In the genomic region with DNA sequence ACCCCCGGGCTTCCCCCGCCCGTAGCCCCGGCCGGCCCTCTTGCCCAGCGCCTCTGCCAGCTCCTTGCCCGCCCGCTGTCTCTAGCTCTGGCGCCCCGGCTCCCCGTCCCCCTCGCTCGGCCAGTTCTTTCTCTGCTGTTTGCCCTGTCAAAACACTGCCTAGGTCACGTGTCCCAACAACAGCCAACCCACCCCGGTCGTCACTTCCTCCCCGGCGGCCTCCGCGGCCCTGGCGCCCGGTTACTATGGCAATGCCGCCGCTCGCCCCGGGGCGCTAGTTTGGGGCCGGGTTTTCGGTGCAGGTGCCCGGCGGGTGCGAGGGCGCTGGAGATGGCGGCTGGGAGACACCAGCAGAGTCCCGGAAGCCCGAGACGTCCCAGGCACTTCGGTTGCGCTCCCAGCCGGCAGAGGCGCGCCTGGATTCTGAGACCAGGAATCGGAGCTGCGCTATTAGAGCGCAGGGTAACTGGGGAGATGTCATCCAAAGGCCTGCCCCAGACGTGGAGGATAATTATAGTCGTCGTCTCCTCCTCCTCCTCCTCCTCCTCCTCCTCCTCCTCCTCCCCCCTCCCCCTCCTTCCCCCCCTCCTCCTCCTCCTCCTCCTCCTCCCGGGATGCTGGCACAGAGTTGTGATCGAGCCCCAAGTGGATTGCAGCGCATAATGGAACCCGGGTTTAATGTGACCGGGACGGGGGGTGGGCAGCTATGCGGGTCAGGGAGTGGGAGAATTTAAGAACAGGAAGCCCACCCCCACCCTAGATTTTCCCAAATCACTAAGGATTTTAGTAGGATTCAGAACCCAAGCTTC, we compare ENCODE assay signal across 1 cellular context.
TF ChIP-seq lines count a peak whose summit lies in the region.

ATOSA (minus strand) TSS at position 157 of the 809 bp plus-strand sequence. CDS start 1,367 bp downstream, outside the sequence.

TF ChIP-seq in HepG2, 621 proteins besides CTCF, POLR2A, EP300 and RAD21 (continued from another document and continues in another):
- TF ChIP-seq ZBTB43 (CRISPR knock-in tag; conservative IDR thresholded peaks at IDR 0.05) (no peak), SIX4 (CRISPR knock-in tag; IDR thresholded peaks at IDR 0.05) (no peak), ZNF44 (CRISPR knock-in tag; IDR thresholded peaks at IDR 0.05) (no peak), CCDC6 (CRISPR knock-in tag; IDR thresholded peaks at IDR 0.05) (no peak), JUN (CRISPR knock-in tag; IDR thresholded peaks at IDR 0.05) (no peak), ZNF605 (CRISPR knock-in tag; IDR thresholded peaks at IDR 0.05) (0 out of 2 replicates have a peak, but pooled peaks have one; percentile 5), ZNF430 (CRISPR knock-in tag; IDR thresholded peaks at IDR 0.05) (no peak), ZNF496 (CRISPR knock-in tag; IDR thresholded peaks at IDR 0.05; ENCODE audit: insufficient replicate concordance) (no peak), MIER3 (CRISPR knock-in tag; IDR thresholded peaks at IDR 0.05; ENCODE audit: borderline replicate concordance) (no peak), KDM2A (CRISPR knock-in tag; IDR thresholded peaks at IDR 0.05; ENCODE audit: borderline replicate concordance, low read depth) (peak; percentile 60), ARID2 (CRISPR knock-in tag; IDR thresholded peaks at IDR 0.05; ENCODE audit: borderline replicate concordance) (no peak), ZNF770 (CRISPR knock-in tag; IDR thresholded peaks at IDR 0.05) (0 out of 2 replicates have a peak, but pooled peaks have one; percentile 21), NFE2L2 (IDR thresholded peaks at IDR 0.05; ENCODE audit: low read length) (no peak), ZNF292 (CRISPR knock-in tag; IDR thresholded peaks at IDR 0.05; ENCODE audit: borderline replicate concordance, low read depth) (0 out of 2 replicates have a peak, but pooled peaks have one; percentile 3), CSRNP1 (CRISPR knock-in tag; IDR thresholded peaks at IDR 0.05) (no peak), ZNF724P (CRISPR knock-in tag; IDR thresholded peaks at IDR 0.05; ENCODE audit: borderline replicate concordance) (no peak; the same call in 1 of the 2 replicates), NR2F6 (IDR thresholded peaks at IDR 0.05) (no peak), NR2F6 (CRISPR knock-in tag; IDR thresholded peaks at IDR 0.05) (no peak), POLR2AphosphoS5 (IDR thresholded peaks at IDR 0.05; ENCODE audit: low read depth, low read length) (peak; percentile 53), KLF9 (CRISPR knock-in tag; IDR thresholded peaks at IDR 0.05; ENCODE audit: low read depth) (no peak), TOPORS (CRISPR knock-in tag; IDR thresholded peaks at IDR 0.05) (peak; percentile 34; the same call in 1 of the 2 replicates), GFI1 (CRISPR knock-in tag; IDR thresholded peaks at IDR 0.05; ENCODE audit: borderline replicate concordance) (0 out of 2 replicates have a peak, but pooled peaks have one; percentile 15), MBD4 (IDR thresholded peaks at IDR 0.05; ENCODE audit: borderline replicate concordance, low read length) (no peak), ZNF879 (CRISPR knock-in tag; IDR thresholded peaks at IDR 0.05) (no peak), IRX3 (CRISPR knock-in tag; IDR thresholded peaks at IDR 0.05; ENCODE audit: borderline replicate concordance, low read depth) (no peak), FOXP1 (IDR thresholded peaks at IDR 0.05) (no peak), FOXP1 (CRISPR knock-in tag; IDR thresholded peaks at IDR 0.05) (no peak), TGIF2 (CRISPR knock-in tag; IDR thresholded peaks at IDR 0.05) (peak; percentile 96), SKI (IDR thresholded peaks at IDR 0.05; ENCODE audit: partially characterized antibody) (no peak), ZNF616 (CRISPR knock-in tag; IDR thresholded peaks at IDR 0.05; ENCODE audit: low read depth) (no peak), DRAP1 (CRISPR knock-in tag; IDR thresholded peaks at IDR 0.05) (peak; percentile 68; the same call in 1 of the 2 replicates)
- TF ChIP-seq, protein P1, sequence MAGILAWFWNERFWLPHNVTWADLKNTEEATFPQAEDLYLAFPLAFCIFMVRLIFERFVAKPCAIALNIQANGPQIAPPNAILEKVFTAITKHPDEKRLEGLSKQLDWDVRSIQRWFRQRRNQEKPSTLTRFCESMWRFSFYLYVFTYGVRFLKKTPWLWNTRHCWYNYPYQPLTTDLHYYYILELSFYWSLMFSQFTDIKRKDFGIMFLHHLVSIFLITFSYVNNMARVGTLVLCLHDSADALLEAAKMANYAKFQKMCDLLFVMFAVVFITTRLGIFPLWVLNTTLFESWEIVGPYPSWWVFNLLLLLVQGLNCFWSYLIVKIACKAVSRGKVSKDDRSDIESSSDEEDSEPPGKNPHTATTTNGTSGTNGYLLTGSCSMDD (CRISPR knock-in tag; IDR thresholded peaks at IDR 0.05) = no peak
- TF ChIP-seq, protein P2, sequence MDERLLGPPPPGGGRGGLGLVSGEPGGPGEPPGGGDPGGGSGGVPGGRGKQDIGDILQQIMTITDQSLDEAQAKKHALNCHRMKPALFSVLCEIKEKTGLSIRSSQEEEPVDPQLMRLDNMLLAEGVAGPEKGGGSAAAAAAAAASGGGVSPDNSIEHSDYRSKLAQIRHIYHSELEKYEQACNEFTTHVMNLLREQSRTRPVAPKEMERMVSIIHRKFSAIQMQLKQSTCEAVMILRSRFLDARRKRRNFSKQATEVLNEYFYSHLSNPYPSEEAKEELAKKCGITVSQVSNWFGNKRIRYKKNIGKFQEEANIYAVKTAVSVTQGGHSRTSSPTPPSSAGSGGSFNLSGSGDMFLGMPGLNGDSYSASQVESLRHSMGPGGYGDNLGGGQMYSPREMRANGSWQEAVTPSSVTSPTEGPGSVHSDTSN (CRISPR knock-in tag; IDR thresholded peaks at IDR 0.05) = no peak
- TF ChIP-seq, protein P3, sequence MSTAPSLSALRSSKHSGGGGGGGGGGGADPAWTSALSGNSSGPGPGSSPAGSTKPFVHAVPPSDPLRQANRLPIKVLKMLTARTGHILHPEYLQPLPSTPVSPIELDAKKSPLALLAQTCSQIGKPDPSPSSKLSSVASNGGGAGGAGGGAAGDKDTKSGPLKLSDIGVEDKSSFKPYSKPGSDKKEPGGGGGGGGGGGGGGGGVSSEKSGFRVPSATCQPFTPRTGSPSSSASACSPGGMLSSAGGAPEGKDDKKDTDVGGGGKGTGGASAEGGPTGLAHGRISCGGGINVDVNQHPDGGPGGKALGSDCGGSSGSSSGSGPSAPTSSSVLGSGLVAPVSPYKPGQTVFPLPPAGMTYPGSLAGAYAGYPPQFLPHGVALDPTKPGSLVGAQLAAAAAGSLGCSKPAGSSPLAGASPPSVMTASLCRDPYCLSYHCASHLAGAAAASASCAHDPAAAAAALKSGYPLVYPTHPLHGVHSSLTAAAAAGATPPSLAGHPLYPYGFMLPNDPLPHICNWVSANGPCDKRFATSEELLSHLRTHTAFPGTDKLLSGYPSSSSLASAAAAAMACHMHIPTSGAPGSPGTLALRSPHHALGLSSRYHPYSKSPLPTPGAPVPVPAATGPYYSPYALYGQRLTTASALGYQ (CRISPR knock-in tag; IDR thresholded peaks at IDR 0.05) = no peak
- TF ChIP-seq, protein P4, sequence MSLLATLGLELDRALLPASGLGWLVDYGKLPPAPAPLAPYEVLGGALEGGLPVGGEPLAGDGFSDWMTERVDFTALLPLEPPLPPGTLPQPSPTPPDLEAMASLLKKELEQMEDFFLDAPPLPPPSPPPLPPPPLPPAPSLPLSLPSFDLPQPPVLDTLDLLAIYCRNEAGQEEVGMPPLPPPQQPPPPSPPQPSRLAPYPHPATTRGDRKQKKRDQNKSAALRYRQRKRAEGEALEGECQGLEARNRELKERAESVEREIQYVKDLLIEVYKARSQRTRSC (CRISPR knock-in tag; IDR thresholded peaks at IDR 0.05; ENCODE audit: low read depth) = no peak
- TF ChIP-seq, protein P5, sequence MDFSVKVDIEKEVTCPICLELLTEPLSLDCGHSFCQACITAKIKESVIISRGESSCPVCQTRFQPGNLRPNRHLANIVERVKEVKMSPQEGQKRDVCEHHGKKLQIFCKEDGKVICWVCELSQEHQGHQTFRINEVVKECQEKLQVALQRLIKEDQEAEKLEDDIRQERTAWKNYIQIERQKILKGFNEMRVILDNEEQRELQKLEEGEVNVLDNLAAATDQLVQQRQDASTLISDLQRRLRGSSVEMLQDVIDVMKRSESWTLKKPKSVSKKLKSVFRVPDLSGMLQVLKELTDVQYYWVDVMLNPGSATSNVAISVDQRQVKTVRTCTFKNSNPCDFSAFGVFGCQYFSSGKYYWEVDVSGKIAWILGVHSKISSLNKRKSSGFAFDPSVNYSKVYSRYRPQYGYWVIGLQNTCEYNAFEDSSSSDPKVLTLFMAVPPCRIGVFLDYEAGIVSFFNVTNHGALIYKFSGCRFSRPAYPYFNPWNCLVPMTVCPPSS (IDR thresholded peaks at IDR 0.05) = no peak
- TF ChIP-seq, protein P6, sequence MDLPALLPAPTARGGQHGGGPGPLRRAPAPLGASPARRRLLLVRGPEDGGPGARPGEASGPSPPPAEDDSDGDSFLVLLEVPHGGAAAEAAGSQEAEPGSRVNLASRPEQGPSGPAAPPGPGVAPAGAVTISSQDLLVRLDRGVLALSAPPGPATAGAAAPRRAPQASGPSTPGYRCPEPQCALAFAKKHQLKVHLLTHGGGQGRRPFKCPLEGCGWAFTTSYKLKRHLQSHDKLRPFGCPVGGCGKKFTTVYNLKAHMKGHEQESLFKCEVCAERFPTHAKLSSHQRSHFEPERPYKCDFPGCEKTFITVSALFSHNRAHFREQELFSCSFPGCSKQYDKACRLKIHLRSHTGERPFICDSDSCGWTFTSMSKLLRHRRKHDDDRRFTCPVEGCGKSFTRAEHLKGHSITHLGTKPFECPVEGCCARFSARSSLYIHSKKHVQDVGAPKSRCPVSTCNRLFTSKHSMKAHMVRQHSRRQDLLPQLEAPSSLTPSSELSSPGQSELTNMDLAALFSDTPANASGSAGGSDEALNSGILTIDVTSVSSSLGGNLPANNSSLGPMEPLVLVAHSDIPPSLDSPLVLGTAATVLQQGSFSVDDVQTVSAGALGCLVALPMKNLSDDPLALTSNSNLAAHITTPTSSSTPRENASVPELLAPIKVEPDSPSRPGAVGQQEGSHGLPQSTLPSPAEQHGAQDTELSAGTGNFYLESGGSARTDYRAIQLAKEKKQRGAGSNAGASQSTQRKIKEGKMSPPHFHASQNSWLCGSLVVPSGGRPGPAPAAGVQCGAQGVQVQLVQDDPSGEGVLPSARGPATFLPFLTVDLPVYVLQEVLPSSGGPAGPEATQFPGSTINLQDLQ (CRISPR knock-in tag; IDR thresholded peaks at IDR 0.05) = no peak
- TF ChIP-seq, protein P7, sequence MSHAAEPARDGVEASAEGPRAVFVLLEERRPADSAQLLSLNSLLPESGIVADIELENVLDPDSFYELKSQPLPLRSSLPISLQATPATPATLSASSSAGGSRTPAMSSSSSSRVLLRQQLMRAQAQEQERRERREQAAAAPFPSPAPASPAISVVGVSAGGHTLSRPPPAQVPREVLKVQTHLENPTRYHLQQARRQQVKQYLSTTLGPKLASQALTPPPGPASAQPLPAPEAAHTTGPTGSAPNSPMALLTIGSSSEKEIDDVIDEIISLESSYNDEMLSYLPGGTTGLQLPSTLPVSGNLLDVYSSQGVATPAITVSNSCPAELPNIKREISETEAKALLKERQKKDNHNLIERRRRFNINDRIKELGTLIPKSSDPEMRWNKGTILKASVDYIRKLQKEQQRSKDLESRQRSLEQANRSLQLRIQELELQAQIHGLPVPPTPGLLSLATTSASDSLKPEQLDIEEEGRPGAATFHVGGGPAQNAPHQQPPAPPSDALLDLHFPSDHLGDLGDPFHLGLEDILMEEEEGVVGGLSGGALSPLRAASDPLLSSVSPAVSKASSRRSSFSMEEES (CRISPR knock-in tag; IDR thresholded peaks at IDR 0.05) = peak; percentile 66; the same call in 1 of the 2 replicates
- TF ChIP-seq, protein P8, sequence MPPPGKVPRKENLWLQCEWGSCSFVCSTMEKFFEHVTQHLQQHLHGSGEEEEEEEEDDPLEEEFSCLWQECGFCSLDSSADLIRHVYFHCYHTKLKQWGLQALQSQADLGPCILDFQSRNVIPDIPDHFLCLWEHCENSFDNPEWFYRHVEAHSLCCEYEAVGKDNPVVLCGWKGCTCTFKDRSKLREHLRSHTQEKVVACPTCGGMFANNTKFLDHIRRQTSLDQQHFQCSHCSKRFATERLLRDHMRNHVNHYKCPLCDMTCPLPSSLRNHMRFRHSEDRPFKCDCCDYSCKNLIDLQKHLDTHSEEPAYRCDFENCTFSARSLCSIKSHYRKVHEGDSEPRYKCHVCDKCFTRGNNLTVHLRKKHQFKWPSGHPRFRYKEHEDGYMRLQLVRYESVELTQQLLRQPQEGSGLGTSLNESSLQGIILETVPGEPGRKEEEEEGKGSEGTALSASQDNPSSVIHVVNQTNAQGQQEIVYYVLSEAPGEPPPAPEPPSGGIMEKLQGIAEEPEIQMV (CRISPR knock-in tag; IDR thresholded peaks at IDR 0.05; ENCODE audit: low read depth) = no peak
